In genomic region chr5:74007193-74007592, GRCh38 we compare ENCODE assay signal across 24 cellular contexts.
"Had no signal": no experiment of that assay in that cellular context is flagged by ENCODE, and none has a peak within 500 bp of the region (broad histone marks: within the 10 kb centered on the region; RNA-seq: fewer than 3 reads in every experiment).

No MANE protein-coding gene starts in this region.

- H3K27me3 ChIP-seq: colonic mucosa, esophagus muscularis mucosa, esophagus squamous epithelium, foreskin keratinocyte, gastrocnemius medialis, gastroesophageal sphincter, heart left ventricle, heart right ventricle had no signal

- DNase-seq: colonic mucosa; cortex of kidney; dermis blood vessel endothelial cell; dorsolateral prefrontal cortex; effector CD4-positive, alpha-beta T cell; effector CD8-positive, alpha-beta T cell; effector memory CD4-positive, alpha-beta T cell; effector memory CD8-positive, alpha-beta T cell; endodermal cell; erythroblast; esophagus squamous epithelium; foreskin fibroblast; foreskin keratinocyte; foreskin melanocyte; gastrocnemius medialis; glutamatergic neuron; head of caudate nucleus; heart left ventricle; heart right ventricle had no signal

- H3K4me1 ChIP-seq: colonic mucosa, esophagus muscularis mucosa, esophagus squamous epithelium, foreskin keratinocyte, gastrocnemius medialis, gastroesophageal sphincter, heart left ventricle, heart right ventricle had no signal

- H3K27ac ChIP-seq: colonic mucosa, coronary artery, dorsolateral prefrontal cortex, epithelial cell of prostate, esophagus muscularis mucosa, esophagus squamous epithelium, foreskin keratinocyte, gastrocnemius medialis, gastroesophageal sphincter, heart left ventricle, heart right ventricle had no signal

- H3K4me3 ChIP-seq: colonic mucosa, coronary artery, dorsolateral prefrontal cortex, esophagus muscularis mucosa, esophagus squamous epithelium, gastrocnemius medialis, gastroesophageal sphincter, heart left ventricle, heart right ventricle had no signal

- ATAC-seq: effector memory CD8-positive, alpha-beta T cell; esophagus mucosa; foreskin keratinocyte; gastrocnemius medialis; gastroesophageal sphincter; heart left ventricle; heart right ventricle had no signal

- H3K36me3 ChIP-seq: colonic mucosa, esophagus muscularis mucosa, esophagus squamous epithelium, gastrocnemius medialis, gastroesophageal sphincter, heart left ventricle, heart right ventricle had no signal

- H3K9me3 ChIP-seq: colonic mucosa, esophagus muscularis mucosa, esophagus squamous epithelium, gastrocnemius medialis had no signal
